In the genomic region with DNA sequence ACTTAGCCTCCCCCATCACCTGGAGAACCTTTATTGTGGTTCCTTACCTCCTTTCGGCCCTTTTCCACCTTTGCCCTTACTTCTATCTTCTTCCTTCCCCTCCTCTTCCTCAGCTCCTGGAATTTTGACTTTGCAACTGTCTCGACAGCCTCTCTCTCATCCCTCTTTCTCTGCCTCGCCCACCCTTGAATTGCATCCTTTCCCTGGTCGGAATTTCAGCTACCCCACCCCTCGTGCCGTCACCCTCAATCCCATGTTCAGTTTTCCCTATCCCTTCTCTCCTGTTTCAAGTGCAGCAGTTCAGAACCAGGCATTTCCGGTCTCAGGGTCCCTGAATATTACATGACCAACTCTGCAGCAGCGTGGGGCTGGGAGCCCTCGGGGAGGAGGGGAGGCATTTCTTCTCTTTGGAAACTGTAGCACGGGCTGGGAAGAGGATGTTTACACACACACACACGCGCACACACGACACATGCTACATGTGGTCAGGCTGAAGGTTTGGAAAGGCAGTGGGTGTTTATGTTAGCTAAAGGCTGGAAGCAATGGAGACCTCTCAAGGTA, we compare ENCODE assay signal across 9 cellular contexts. TPM values are rescaled to one million over a fixed set of nuclear protein-coding genes. Genes with fewer than 3 reads are reported as not detected.
DNase-seq lines count a peak whose midpoint lies in the region; ATAC-seq, FAIRE-seq and TF ChIP-seq lines count a peak whose summit lies in the region.
"Had no signal": no experiment of that assay in that cellular context is flagged by ENCODE, and none has a peak within 500 bp of the region (broad histone marks: within the 10 kb centered on the region; RNA-seq: fewer than 3 reads in every experiment).

No MANE protein-coding gene starts in this region.

- RAD21 ChIA-PET in GM12878 (lab: Charles Lee; ENCODE audit: unreplicated experiment): interaction anchor here (1.8 kb wide), 1 partner anchor 124 kb away, joined by 5 read pairs; the partner anchor contains the start of gene ARRB2

- TF ChIP-seq CTCF in GM12878 (IDR thresholded peaks at IDR 0.05 in 2 of 3, conservative IDR thresholded peaks at IDR 0.05 in 1 of 3; ENCODE audit: control insufficient read depth in 2 of 3, extremely low read depth in 1 of 3, insufficient read depth in 1 of 3, low read depth in 3 of 3, low read length in 3 of 3) (no peak), omental fat pad (IDR thresholded peaks at IDR 0.05) (no peak)

- peak overlapping the region; percentile 65 for H3K9ac ChIP-seq in GM12878 (ENCODE audit: control insufficient read depth, insufficient read depth, low read length)

- in situ Hi-C loops in GM12878 (cut with MboI): no loop called here

- FAIRE-seq in GM12878 (lab: Jason Lieb, UNC): no peak
- FAIRE-seq: G401.6 had no signal

- H3K4me2 ChIP-seq in GM12878 (ENCODE audit: control insufficient read depth, insufficient read depth): peak overlapping the region; percentile 73

- ATAC-seq in GM12878 (peak; percentile 9; the same call in 1 of the 3 replicates), GM18867 (IDR thresholded peaks at IDR 0.05; ENCODE audit: unreplicated experiment) (no peak), omental fat pad (ENCODE audit: low FRiP score) (no peak)

- H3K9me3 ChIP-seq in GM12878 (replicated peaks; ENCODE audit: control insufficient read depth, insufficient read depth, low read length): no peaks in the 10 kb centered on the region

- TF ChIP-seq POLR2A in GM12878 (IDR thresholded peaks at IDR 0.05; ENCODE audit: low read depth, low read length): no peak

- H3K4me1 ChIP-seq in GM12878 (ENCODE audit: control insufficient read depth, insufficient read depth, low read length): peaks cover 23% of the 10 kb centered on the region

- TF ChIP-seq EP300 in GM12878 (IDR thresholded peaks at IDR 0.05; ENCODE audit: borderline replicate concordance in 1 of 2, control insufficient read depth in 1 of 2, low read depth in 2 of 2, low read length in 2 of 2): no peak

- 3% methylated on average over 13 of the region's 13 CpGs for WGBS in GM12878 (ENCODE audit: insufficient coverage, insufficient replicate concordance, low lambda C conversion rate, missing lambda C conversion rate)

- peak overlapping the region; percentile 79 for H2AFZ ChIP-seq in GM12878 (ENCODE audit: control insufficient read depth, low read depth, low read length)

- POLR2A ChIA-PET in GM12878 (lab: Charles Lee): interaction anchor here (0.5 to 1.3 kb wide), 5 partner anchors 9 to 48 kb away, joined by 3 to 5 read pairs (median 4); partner anchors contain the start of gene PSMB6

- H3K36me3 ChIP-seq in GM12878 (ENCODE audit: control insufficient read depth in 2 of 2, insufficient read depth in 2 of 2, low read length in 1 of 2): no peaks in the 10 kb centered on the region; a peak in 2 of 4 replicates

- SMC1A ChIA-PET in GM12878 (lab: Charles Lee; ENCODE audit: uncharacterized antibody, unreplicated experiment): interaction anchor here (1.0 kb wide), 1 partner anchor 124 kb away, joined by 3 read pairs; the partner anchor contains the start of gene ARRB2

- intact Hi-C loops in GM12878 (cut with micrococcal nuclease; ENCODE audit: unreplicated experiment): no loop called here

- BruUV-seq in GM12878 (replicated peaks; lab: Mats Ljungman, UMichigan): no TSS peak

- H3K4me3 ChIP-seq in GM12878: peak overlapping the region; percentile 82

- H3K27me3 ChIP-seq in GM12878 (replicated peaks in 1 of 2; ENCODE audit: control insufficient read depth in 2 of 2, insufficient read depth in 2 of 2, low read length in 1 of 2): no peaks in the 10 kb centered on the region

- no peak for TF ChIP-seq RAD21 in GM12878 (IDR thresholded peaks at IDR 0.05; ENCODE audit: insufficient read depth, low read depth, low read length)

- CTCF ChIA-PET in GM12878 (lab: Yijun Ruan, JAX): no interaction called here

- DNase-seq in NCI-H1417 (lab: John Stamatoyannopoulos, UW) (peak in 2 of 3 experiments; percentile 21 to 42), NCI-H1417 treated with DMSO at 0.1 percent for 48 hours (lab: John Stamatoyannopoulos, UW) (no peak), NCI-H226 (peak; percentile 37), GM12878 (ENCODE audit: low read depth, low spot score) (no peak), islet precursor cell (peak; percentile 77), omental fat pad (ENCODE audit: low spot score) (no peak)
- peak; percentile 34 for DNase-seq in stimulated activated CD8-positive, alpha-beta memory T cell treated with anti-CD3 and anti-CD28 coated beads, Interleukin-4, amount 100 ng/mL, for 48 hours

- H4K20me1 ChIP-seq in GM12878 (ENCODE audit: control insufficient read depth, insufficient read depth): peaks cover 9% of the 10 kb centered on the region; the same call in 1 of the 2 replicates

- peaks cover 33% of the 10 kb centered on the region for H3K79me2 ChIP-seq in GM12878 (ENCODE audit: control insufficient read depth, insufficient read depth, low read length)

- peak overlapping the region; percentile 76; the same call in 1 of the 2 replicates for H3K27ac ChIP-seq in GM12878 (ENCODE audit: control insufficient read depth, insufficient read depth)

RNA-seq across cellular contexts. Expression of gene MINK1, which starts 0.9 kb away (rescaled TPM):
- 99.5 and 120 TPM in 2 replicates for total RNA-seq in GM12878 (2013; cell fraction: nucleolus; rRNA removed)
- total RNA-seq in GM12878 (2014; rRNA removed) (13.0 and 15.8 TPM in 2 replicates), GM12878 (2014; rRNA removed; fragmentation: Illumina TruSeq; extraction: Trizol) (11.7 and 12.0 TPM in 2 replicates), GM12878 (2021) (48.5 and 55.6 TPM in 2 replicates), omental fat pad (10 to 100 TPM; 24.4 to 57.8 (median 31.9) TPM)
- 24.8 TPM for polyA plus RNA-seq in GM12878 (2011; ENCODE audit: low read depth)
- polyA plus RNA-seq in GM12878 (2011; rRNA removed) (15.2 and 31.2 TPM in 2 replicates), GM12878 (2014; fragmentation: Illumina TruSeq; extraction: Trizol) (19.8 and 22.4 TPM in 2 replicates), GM12878 (2014; fragmentation: Nextera tagmentation; extraction: Ambion mirVana) (under 1 TPM; 0.08 to 0.20 TPM), GM12878 (2014; rRNA removed) (31.6 and 38.1 TPM in 2 replicates), GM12878 (2016; fragmentation: Nextera tagmentation; extraction: Ambion mirVana) (10 to 100 TPM; 13.9 to 14.3 TPM)
- polyA plus RNA-seq in GM12878 (2011; cell fraction: cytosol; rRNA removed): 17.4 and 22.8 TPM in 2 replicates
- polyA plus RNA-seq in GM12878 (2011; cell fraction: nucleus; rRNA removed): 236 and 262 TPM in 2 replicates
- polyA plus RNA-seq in GM12878 (2012): 58.2 and 68.4 TPM in 2 replicates
- 34.9 and 37.1 TPM in 2 replicates for polyA minus RNA-seq in GM12878 (2011; rRNA and poly(A)+ RNA removed)
- polyA minus RNA-seq in GM12878 (2011; cell fraction: cytosol; rRNA and poly(A)+ RNA removed): 12.6 and 16.6 TPM in 2 replicates
- 29.5 and 36.9 TPM in 2 replicates for polyA minus RNA-seq in GM12878 (2011; cell fraction: nucleus; rRNA and poly(A)+ RNA removed)

RNA-seq across cellular contexts. Expression of gene PLD2, which starts 27.1 kb away (rescaled TPM):
- 15.7 and 17.6 TPM in 2 replicates for total RNA-seq in GM12878 (2013; cell fraction: nucleolus; rRNA removed)
- total RNA-seq in GM12878 (2014; rRNA removed): 9.4 and 12.2 TPM in 2 replicates
- 7.3 and 8.1 TPM in 2 replicates for total RNA-seq in GM12878 (2014; rRNA removed; fragmentation: Illumina TruSeq; extraction: Trizol)
- total RNA-seq in GM12878 (2021): 12.9 and 15.2 TPM in 2 replicates
- polyA plus RNA-seq in GM12878 (2011; ENCODE audit: low read depth): 3.8 TPM
- 4.4 and 7.7 TPM in 2 replicates for polyA plus RNA-seq in GM12878 (2011; rRNA removed)
- 7.0 and 8.7 TPM in 2 replicates for polyA plus RNA-seq in GM12878 (2011; cell fraction: cytosol; rRNA removed)
- polyA plus RNA-seq in GM12878 (2011; cell fraction: nucleus; rRNA removed): 37.9 and 42.8 TPM in 2 replicates
- polyA plus RNA-seq in GM12878 (2012): 11.6 TPM in 2 replicates
- polyA plus RNA-seq in GM12878 (2014; fragmentation: Illumina TruSeq; extraction: Trizol): 5.1 and 6.8 TPM in 2 replicates
- polyA plus RNA-seq in GM12878 (2014; fragmentation: Nextera tagmentation; extraction: Ambion mirVana): under 1 TPM; 0.71 to 0.73 TPM
- polyA plus RNA-seq in GM12878 (2014; rRNA removed): 13.9 and 16.5 TPM in 2 replicates
- 1 to 10 TPM; 4.8 to 5.3 TPM for polyA plus RNA-seq in GM12878 (2016; fragmentation: Nextera tagmentation; extraction: Ambion mirVana)
- polyA minus RNA-seq in GM12878 (2011; rRNA and poly(A)+ RNA removed): 6.2 and 11.5 TPM in 2 replicates
- 1.6 and 2.8 TPM in 2 replicates for polyA minus RNA-seq in GM12878 (2011; cell fraction: cytosol; rRNA and poly(A)+ RNA removed)
- polyA minus RNA-seq in GM12878 (2011; cell fraction: nucleus; rRNA and poly(A)+ RNA removed): 8.7 and 10.6 TPM in 2 replicates
- 10 to 100 TPM; 20.8 to 29.2 (median 24.3) TPM for total RNA-seq in omental fat pad

RNA-seq across cellular contexts. Expression of gene PSMB6, which starts 38.1 kb away (rescaled TPM):
- total RNA-seq in GM12878 (2013; cell fraction: nucleolus; rRNA removed): 7.4 and 9.6 TPM in 2 replicates
- 239 and 246 TPM in 2 replicates for total RNA-seq in GM12878 (2014; rRNA removed)
- total RNA-seq in GM12878 (2014; rRNA removed; fragmentation: Illumina TruSeq; extraction: Trizol): 171 and 182 TPM in 2 replicates
- total RNA-seq in GM12878 (2021): 144 and 150 TPM in 2 replicates
- polyA plus RNA-seq in GM12878 (2011; ENCODE audit: low read depth): 79.6 TPM
- 115 and 191 TPM in 2 replicates for polyA plus RNA-seq in GM12878 (2011; rRNA removed)
- 295 and 318 TPM in 2 replicates for polyA plus RNA-seq in GM12878 (2011; cell fraction: cytosol; rRNA removed)
- polyA plus RNA-seq in GM12878 (2011; cell fraction: nucleus; rRNA removed): 101 and 102 TPM in 2 replicates
- polyA plus RNA-seq in GM12878 (2012): 89.7 and 95.4 TPM in 2 replicates
- 143 and 207 TPM in 2 replicates for polyA plus RNA-seq in GM12878 (2014; fragmentation: Illumina TruSeq; extraction: Trizol)
- polyA plus RNA-seq in GM12878 (2014; fragmentation: Nextera tagmentation; extraction: Ambion mirVana): 100 to 1,000 TPM; 357 to 546 TPM
- 225 and 288 TPM in 2 replicates for polyA plus RNA-seq in GM12878 (2014; rRNA removed)
- 100 to 1,000 TPM; 361 to 392 TPM for polyA plus RNA-seq in GM12878 (2016; fragmentation: Nextera tagmentation; extraction: Ambion mirVana)
- 155 and 221 TPM in 2 replicates for polyA minus RNA-seq in GM12878 (2011; rRNA and poly(A)+ RNA removed)
- 36.2 and 44.2 TPM in 2 replicates for polyA minus RNA-seq in GM12878 (2011; cell fraction: cytosol; rRNA and poly(A)+ RNA removed)
- polyA minus RNA-seq in GM12878 (2011; cell fraction: nucleus; rRNA and poly(A)+ RNA removed): 21.2 and 34.3 TPM in 2 replicates
- 100 to 1,000 TPM; 109 to 164 (median 150) TPM for total RNA-seq in omental fat pad

RNA-seq across cellular contexts. Expression of gene GLTPD2, which starts 45.3 kb away (rescaled TPM):
- not detected in 2 replicates for total RNA-seq in GM12878 (2013; cell fraction: nucleolus; rRNA removed)
- total RNA-seq in GM12878 (2014; rRNA removed) (0.34 TPM in 1 of 2 replicates, not detected in the other), GM12878 (2014; rRNA removed; fragmentation: Illumina TruSeq; extraction: Trizol) (not detected in 2 replicates), GM12878 (2021) (not detected in 2 replicates), omental fat pad (not detected)
- polyA plus RNA-seq in GM12878 (2011; ENCODE audit: low read depth): not detected
- polyA plus RNA-seq in GM12878 (2011; rRNA removed) (not detected in 2 replicates), GM12878 (2014; fragmentation: Illumina TruSeq; extraction: Trizol) (not detected in 2 replicates), GM12878 (2014; fragmentation: Nextera tagmentation; extraction: Ambion mirVana) (not detected), GM12878 (2014; rRNA removed) (not detected in 2 replicates), GM12878 (2016; fragmentation: Nextera tagmentation; extraction: Ambion mirVana) (under 1 TPM in 1 of 2 experiments, not detected in 1; 0.16 TPM)
- not detected in 2 replicates for polyA plus RNA-seq in GM12878 (2011; cell fraction: cytosol; rRNA removed)
- polyA plus RNA-seq in GM12878 (2011; cell fraction: nucleus; rRNA removed): not detected in 2 replicates
- not detected in 2 replicates for polyA plus RNA-seq in GM12878 (2012)
- not detected in 2 replicates for polyA minus RNA-seq in GM12878 (2011; rRNA and poly(A)+ RNA removed)
- polyA minus RNA-seq in GM12878 (2011; cell fraction: cytosol; rRNA and poly(A)+ RNA removed): not detected in 2 replicates
- 0.86 TPM in 1 of 2 replicates, not detected in the other for polyA minus RNA-seq in GM12878 (2011; cell fraction: nucleus; rRNA and poly(A)+ RNA removed)

Comparison
In these comparisons a context has a peak if more than half of its experiments do, and no peak if none do; other contexts are left out.
1. DNase-seq: peak in NCI-H1417 (2 of 3), NCI-H226 (single experiment), islet precursor cell (single experiment) and stimulated activated CD8-positive, alpha-beta memory T cell treated with anti-CD3 and anti-CD28 coated beads, Interleukin-4, amount 100 ng/mL, for 48 hours (single experiment); none in NCI-H1417 treated with DMSO at 0.1 percent for 48 hours (single experiment), GM12878 (single experiment) and omental fat pad (single experiment).